26 cellular contexts compared by ENCODE assay signal in the genomic region with DNA sequence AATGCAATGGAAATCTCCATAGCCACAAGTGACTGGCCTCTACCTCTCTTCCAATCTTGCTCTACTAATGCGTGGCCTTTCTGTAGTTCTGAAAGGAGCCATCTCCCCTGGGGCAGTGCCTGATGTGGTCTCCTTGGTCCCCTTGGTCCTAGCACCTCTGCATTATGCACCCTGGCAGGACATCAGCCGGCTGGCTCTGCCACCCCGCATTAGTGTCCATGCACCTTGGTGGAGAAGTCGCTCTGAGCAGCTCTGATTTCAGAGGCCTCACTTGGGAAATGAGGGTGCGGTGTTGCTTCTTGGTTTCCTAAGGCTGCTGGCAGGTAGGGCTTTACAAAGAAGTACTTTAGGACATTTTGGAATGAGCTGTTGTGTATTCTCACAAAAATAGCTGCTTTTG.
"Had no signal": no experiment of that assay in that cellular context is flagged by ENCODE, and none has a peak within 500 bp of the region (broad histone marks: within the 10 kb centered on the region; RNA-seq: fewer than 3 reads in every experiment).

No MANE protein-coding gene starts in this region.

- H3K4me3 Mint-ChIP-seq: immature natural killer cell; naive thymus-derived CD8-positive, alpha-beta T cell; stimulated activated naive CD8-positive, alpha-beta T cell treated with anti-CD3 and anti-CD28 coated beads, Interleukin-15, amount 100 ng/mL, for 72 hours had no signal

- H3K27ac ChIP-seq: coronary artery, esophagus squamous epithelium, left lung, neutrophil, psoas muscle, skin epidermis, suprapubic skin, transverse colon, upper lobe of right lung, uterus had no signal

- H3K36me3 Mint-ChIP-seq: immature natural killer cell; naive thymus-derived CD8-positive, alpha-beta T cell had no signal

- H3K4me3 ChIP-seq: coronary artery, esophagus squamous epithelium, left lung, psoas muscle, skin epidermis, suprapubic skin, transverse colon, upper lobe of right lung, uterus had no signal

- H3K36me3 ChIP-seq: esophagus squamous epithelium, left lung, neutrophil, suprapubic skin, transverse colon, upper lobe of right lung, uterus had no signal

- H3K9me3 ChIP-seq: esophagus squamous epithelium, left lung, neutrophil, psoas muscle, suprapubic skin, transverse colon, upper lobe of right lung, uterus had no signal

- H3K4me1 ChIP-seq: esophagus squamous epithelium, left lung, psoas muscle, suprapubic skin, transverse colon, upper lobe of right lung, uterus had no signal

- ATAC-seq: left lung; naive thymus-derived CD8-positive, alpha-beta T cell; psoas muscle; stimulated activated naive CD8-positive, alpha-beta T cell treated with anti-CD3 and anti-CD28 coated beads, Interleukin-15, amount 100 ng/mL, for 72 hours; upper lobe of right lung had no signal

- H3K4me1 Mint-ChIP-seq: immature natural killer cell; naive thymus-derived CD8-positive, alpha-beta T cell; stimulated activated naive CD8-positive, alpha-beta T cell treated with anti-CD3 and anti-CD28 coated beads, Interleukin-15, amount 100 ng/mL, for 72 hours had no signal

- H3K27me3 ChIP-seq: esophagus squamous epithelium, left lung, neutrophil, suprapubic skin, transverse colon, upper lobe of right lung, uterus had no signal

- H3K9me3 Mint-ChIP-seq: immature natural killer cell; naive thymus-derived CD8-positive, alpha-beta T cell; stimulated activated naive CD8-positive, alpha-beta T cell treated with anti-CD3 and anti-CD28 coated beads, Interleukin-15, amount 100 ng/mL, for 72 hours had no signal

- DNase-seq: dermis blood vessel endothelial cell; effector memory CD4-positive, alpha-beta T cell; erythroblast; esophagus squamous epithelium; foreskin melanocyte; glutamatergic neuron; hypothalamus; immature natural killer cell; left lung; mesenchymal stem cell; midbrain; naive thymus-derived CD8-positive, alpha-beta T cell; psoas muscle; right cardiac atrium; stimulated activated CD4-positive, alpha-beta T cell treated with anti-CD3 and anti-CD28 coated beads, Interleukin-1b, Interleukin-23, amount 100 ng/mL, for 48 hours; stimulated activated CD4-positive, alpha-beta T cell treated with anti-CD3 and anti-CD28 coated beads, Interleukin-4, amount 100 ng/mL, for 1 hour; stimulated activated CD8-positive, alpha-beta memory T cell treated with anti-CD3 and anti-CD28 coated beads, Interleukin-4, amount 100 ng/mL, for 48 hours; stimulated activated naive CD4-positive, alpha-beta T cell; stimulated activated naive CD8-positive, alpha-beta T cell treated with anti-CD3 and anti-CD28 coated beads, Interleukin-15, amount 100 ng/mL, for 72 hours; transverse colon; upper lobe of right lung; uterus had no signal

- H3K27ac Mint-ChIP-seq: immature natural killer cell; naive thymus-derived CD8-positive, alpha-beta T cell; stimulated activated naive CD8-positive, alpha-beta T cell treated with anti-CD3 and anti-CD28 coated beads, Interleukin-15, amount 100 ng/mL, for 72 hours had no signal
